11 cellular contexts compared by ENCODE assay signal in the genomic region with DNA sequence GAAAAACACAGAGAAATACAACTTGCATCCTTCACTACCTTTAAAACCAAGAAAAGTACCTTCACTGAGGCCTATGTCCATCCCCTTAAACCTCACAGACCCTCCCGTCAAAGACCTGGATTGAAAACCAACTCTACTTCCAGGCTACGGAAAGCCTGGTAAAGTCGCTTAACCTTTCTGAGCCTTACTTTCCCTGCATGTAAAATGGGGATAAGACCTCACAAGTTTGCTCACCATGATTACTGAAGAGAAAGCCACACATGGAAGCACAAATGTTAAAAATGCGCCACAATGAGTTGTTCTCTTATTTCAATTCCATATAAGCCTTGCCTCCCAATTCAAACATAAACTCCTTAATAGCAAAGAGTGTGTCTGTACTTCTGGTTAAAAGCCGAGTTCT. TPM values are rescaled to one million over a fixed set of nuclear protein-coding genes. Genes with fewer than 3 reads are reported as not detected.
A peak's percentile ranks its signal among the peaks of the same experiment; 100 is the strongest.
DNase-seq lines count a peak whose midpoint lies in the region; ATAC-seq and TF ChIP-seq lines count a peak whose summit lies in the region.
"Had no signal": no experiment of that assay in that cellular context is flagged by ENCODE, and none has a peak within 500 bp of the region (broad histone marks: within the 10 kb centered on the region; RNA-seq: fewer than 3 reads in every experiment).

No MANE protein-coding gene starts in this region.

- H3K9ac ChIP-seq in DND-41 (ENCODE audit: low read depth, low read length) (no peak overlapping the region), endodermal cell (ENCODE audit: extremely low read depth, low read length, poor library complexity, severe bottlenecking) (peak overlapping the region; percentile 32)

- H3K36me3 Mint-ChIP-seq in endodermal cell (ENCODE audit: low read depth), result peaks cover 42% of the 10 kb centered on the region
- H3K36me3 Mint-ChIP-seq: naive B cell had no signal

- peaks cover 98% of the 10 kb centered on the region for H3K79me2 ChIP-seq in DND-41 (ENCODE audit: insufficient read depth, low read length)

- no peak for ATAC-seq in DND-41 (ENCODE audit: insufficient read depth, low read depth)
- ATAC-seq in GM18519 (IDR thresholded peaks at IDR 0.05; ENCODE audit: low FRiP score, unreplicated experiment), result no peak

- no peaks in the 10 kb centered on the region for H3K9me3 Mint-ChIP-seq in endodermal cell

- H3K4me3 ChIP-seq in DND-41 (ENCODE audit: low read depth in 1 of 2, low read length in 2 of 2), result no peak overlapping the region
- no peak overlapping the region for H3K4me3 ChIP-seq in SJSA1
- peak overlapping the region; percentile 51 for H3K4me3 ChIP-seq in endodermal cell (ENCODE audit: low read length)
- H3K4me3 ChIP-seq in skin epidermis, result no peak overlapping the region

- H3K27me3 ChIP-seq in DND-41 (ENCODE audit: insufficient read depth, low read length, poor library complexity) (no peaks in the 10 kb centered on the region), SJSA1 (replicated peaks) (no peaks in the 10 kb centered on the region), endodermal cell (ENCODE audit: control insufficient read depth, insufficient read depth, low read length, poor library complexity, severe bottlenecking) (no peaks in the 10 kb centered on the region)

- DNase-seq in DND-41, result no peak
- no peak for DNase-seq in SJSA1 (ENCODE audit: low read depth in 1 of 2, low spot score in 2 of 2)
- DNase-seq in endodermal cell, result no peak
- DNase-seq in NCI-H345 treated with DMSO at 0.1 percent for 48 hours (lab: John Stamatoyannopoulos, UW; ENCODE audit: unreplicated experiment), result no peak
- DNase-seq in NCI-H510A treated with DMSO at 0.1 percent for 48 hours (lab: John Stamatoyannopoulos, UW), result no peak
- DNase-seq in GM19238 (ENCODE audit: insufficient read length, low spot score), result no peak
- DNase-seq: naive B cell; NK-92 treated with Interleukin-12 subunit alpha and Interleukin-12 subunit beta, amount 100 ng/mL, for 24 hours; stimulated activated CD4-positive, alpha-beta T cell treated with anti-CD3 and anti-CD28 coated beads, Interleukin-2, amount 100 ng/mL, for 48 hours had no signal

- H3K9me3 ChIP-seq in DND-41 (ENCODE audit: insufficient read depth, low read length, severe bottlenecking) (no peaks in the 10 kb centered on the region), SJSA1 (replicated peaks) (no peaks in the 10 kb centered on the region), endodermal cell (ENCODE audit: control insufficient read depth, low read length) (no peaks in the 10 kb centered on the region)

- peak overlapping the region; percentile 20; the same call in 1 of the 2 replicates for H3K4me2 ChIP-seq in DND-41 (ENCODE audit: insufficient read depth, low read length)

- peaks cover 28% of the 10 kb centered on the region for H3K4me1 ChIP-seq in DND-41 (ENCODE audit: insufficient read depth, low read length)
- peaks cover 98% of the 10 kb centered on the region for H3K4me1 ChIP-seq in SJSA1 (replicated peaks)
- H3K4me1 ChIP-seq in endodermal cell (ENCODE audit: control insufficient read depth, insufficient read depth, low read length), result peaks cover 27% of the 10 kb centered on the region

- TF ChIP-seq CTCF in DND-41 (IDR thresholded peaks at IDR 0.05; ENCODE audit: borderline replicate concordance, extremely low read depth, low read length, poor library complexity, severe bottlenecking), result no peak
- no peak for TF ChIP-seq CTCF in endodermal cell (conservative IDR thresholded peaks at IDR 0.05)

- WGBS in endodermal cell (ENCODE audit: insufficient coverage in 1 of 2, insufficient read length in 1 of 2), 2 experiments, result 76 to 82% methylated on average over 4 to 5 of the region's 5 CpGs

- H3K4me1 Mint-ChIP-seq in endodermal cell, result peaks cover 67% of the 10 kb centered on the region

- H3K4me3 Mint-ChIP-seq in endodermal cell, result no peak overlapping the region
- H3K4me3 Mint-ChIP-seq: naive B cell had no signal

- H3K36me3 ChIP-seq in DND-41 (ENCODE audit: insufficient read depth, low read length) (peaks cover 45% of the 10 kb centered on the region), SJSA1 (peaks cover 99% of the 10 kb centered on the region), endodermal cell (ENCODE audit: control insufficient read depth, insufficient read depth, low read length) (peaks cover 94% of the 10 kb centered on the region)

- H3K27ac Mint-ChIP-seq in endodermal cell, result peak overlapping the region; percentile 88

- H2AFZ ChIP-seq in DND-41 (ENCODE audit: low read depth, low read length), result no peak overlapping the region

- peaks cover 89% of the 10 kb centered on the region for H4K20me1 ChIP-seq in DND-41 (ENCODE audit: insufficient read depth, low read length)

- H3K27ac ChIP-seq in DND-41 (ENCODE audit: low read length) (peak overlapping the region; percentile 56; the same call in 1 of the 2 replicates), SJSA1 (0 out of 2 replicates have a peak overlapping the region, but pooled peaks have one; percentile 13), endodermal cell (ENCODE audit: low read depth, low read length) (peak overlapping the region; percentile 13), skin epidermis (peak overlapping the region in 12 of 21 experiments; percentile 36 to 76 (median 56))

- no peaks in the 10 kb centered on the region for H3K27me3 Mint-ChIP-seq in endodermal cell (ENCODE audit: insufficient read depth)

RNA-seq across cellular contexts. Expression of a gene that starts 8.4 kb away (rescaled TPM):
- total RNA-seq in SJSA1 (2014; rRNA removed; shearing (Covaris generic)), result 262 and 370 TPM in 2 replicates
- 100 to 1,000 TPM; 190 to 275 TPM for total RNA-seq in endodermal cell
- polyA plus RNA-seq in endodermal cell (2013, experiment 1 of 2), result 115 TPM
- 126 TPM for polyA plus RNA-seq in endodermal cell (2013, experiment 2 of 2)
